26 cellular contexts compared by ENCODE assay signal in the genomic region with DNA sequence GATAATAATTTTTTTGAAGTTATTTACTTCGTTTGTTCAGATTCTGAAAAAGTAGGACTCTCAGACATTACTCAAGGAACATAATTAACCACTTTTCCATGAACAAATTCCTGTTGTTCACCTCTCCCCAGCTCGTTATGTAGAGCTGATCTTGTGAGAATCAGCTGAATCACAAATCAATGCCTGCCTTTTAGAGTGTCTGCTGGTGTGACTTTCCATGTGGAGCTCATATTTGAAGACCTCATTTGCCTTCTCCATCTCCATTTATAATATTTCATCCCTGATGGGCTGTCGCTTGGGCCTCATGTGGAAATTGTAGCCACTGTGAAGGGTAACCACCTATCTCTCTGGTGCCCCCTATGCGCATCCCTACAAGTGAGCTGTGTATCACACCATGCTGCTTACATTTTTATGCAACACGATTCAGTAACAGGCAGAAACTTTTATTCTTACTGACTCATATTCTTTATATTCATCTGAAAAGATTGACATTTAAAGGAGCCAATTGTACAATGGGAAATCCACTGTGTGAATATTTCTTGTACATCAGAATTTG.
DNase-seq lines count a peak whose midpoint lies in the region; ATAC-seq and TF ChIP-seq lines count a peak whose summit lies in the region.
"Had no signal": no experiment of that assay in that cellular context is flagged by ENCODE, and none has a peak within 500 bp of the region (broad histone marks: within the 10 kb centered on the region; RNA-seq: fewer than 3 reads in every experiment).

No MANE protein-coding gene starts in this region.

- H3K36me3 ChIP-seq in BE2C, result no peaks in the 10 kb centered on the region
- no peaks in the 10 kb centered on the region for H3K36me3 ChIP-seq in RWPE2 (ENCODE audit: low read depth)
- H3K36me3 ChIP-seq: ovary had no signal

- no peaks in the 10 kb centered on the region for H3K27me3 Mint-ChIP-seq in activated T-cell treated with anti-CD3 and anti-CD28 coated beads, Interleukin-2, amount 50 U/mL, for 24 hours
- H3K27me3 Mint-ChIP-seq: activated B cell treated with CpG ODN at 0.5 μM for 24 hours; activated CD8-positive, alpha-beta T cell treated with anti-CD3 and anti-CD28 coated beads for 36 hours had no signal

- no peak overlapping the region for H3K27ac Mint-ChIP-seq in activated T-cell treated with anti-CD3 and anti-CD28 coated beads, Interleukin-2, amount 50 U/mL, for 24 hours
- H3K27ac Mint-ChIP-seq: activated B cell treated with CpG ODN at 0.5 μM for 24 hours; activated CD8-positive, alpha-beta T cell treated with anti-CD3 and anti-CD28 coated beads for 36 hours; naive B cell had no signal

- DNase-seq in BE2C (peak; percentile 41), HCEC 1CT (peak; percentile 17), RWPE2 (ENCODE audit: low spot score) (no peak), epithelial cell of proximal tubule (ENCODE audit: low read depth) (no peak), NAMALWA (ENCODE audit: low spot score) (no peak), caudate nucleus (lab: John Stamatoyannopoulos, UW) (no peak), NCI-H2107 treated with DMSO at 0.1 percent for 48 hours (lab: John Stamatoyannopoulos, UW; ENCODE audit: unreplicated experiment) (no peak)
- no peak for DNase-seq in activated T-cell treated with anti-CD3 and anti-CD28 coated beads, Interleukin-2, amount 50 U/mL, for 24 hours
- DNase-seq: activated B cell treated with CpG ODN at 0.5 μM for 24 hours; activated CD8-positive, alpha-beta T cell treated with anti-CD3 and anti-CD28 coated beads for 36 hours; activated naive CD4-positive, alpha-beta T cell treated with anti-CD3 and anti-CD28 coated beads, Interleukin-2, amount 50 U/mL, for 16 hours; activated T-cell treated with anti-CD3 and anti-CD28 coated beads, Interleukin-2, amount 50 U/mL, for 48 hours; Calu3; foreskin keratinocyte; GOT3; hypothalamus; kidney; naive B cell; NCI-H1694; NCI-H446; ovary; SHP77 treated with DMSO at 0.1 percent for 48 hours; stimulated activated CD4-positive, alpha-beta T cell treated with anti-CD3 and anti-CD28 coated beads, Interleukin-1b, Interleukin-23, amount 100 ng/mL, for 48 hours; stimulated activated naive CD4-positive, alpha-beta T cell; T-helper 2 cell had no signal

- H3K9me3 ChIP-seq in BE2C (no peaks in the 10 kb centered on the region), RWPE2 (ENCODE audit: severe bottlenecking) (no peaks in the 10 kb centered on the region)
- H3K9me3 ChIP-seq: ovary, tibial nerve had no signal

- H3K4me3 ChIP-seq in BE2C (ENCODE audit: low read depth, low read length) (no peak overlapping the region), RWPE2 (ENCODE audit: severe bottlenecking) (no peak overlapping the region), epithelial cell of proximal tubule (ENCODE audit: low read depth, low read length) (no peak overlapping the region)
- H3K4me3 ChIP-seq: ovary, tibial nerve had no signal

- no peaks in the 10 kb centered on the region for H3K27me3 ChIP-seq in BE2C
- H3K27me3 ChIP-seq in RWPE2 (ENCODE audit: insufficient read depth, poor library complexity, severe bottlenecking), result no peaks in the 10 kb centered on the region
- H3K27me3 ChIP-seq: foreskin keratinocyte, ovary, tibial nerve had no signal

- no peaks in the 10 kb centered on the region for H3K4me1 ChIP-seq in BE2C
- H3K4me1 ChIP-seq in RWPE2 (ENCODE audit: insufficient read depth, poor library complexity, severe bottlenecking), result peaks cover 7% of the 10 kb centered on the region
- H3K4me1 ChIP-seq: foreskin keratinocyte, tibial nerve had no signal

- no peaks in the 10 kb centered on the region for H3K4me1 Mint-ChIP-seq in activated T-cell treated with anti-CD3 and anti-CD28 coated beads, Interleukin-2, amount 50 U/mL, for 24 hours (ENCODE audit: low read depth)
- H3K4me1 Mint-ChIP-seq: activated B cell treated with CpG ODN at 0.5 μM for 24 hours, naive B cell had no signal

- ATAC-seq in RWPE2 (ENCODE audit: low read depth), result no peak
- ATAC-seq: activated CD8-positive, alpha-beta T cell treated with anti-CD3 and anti-CD28 coated beads for 36 hours; foreskin keratinocyte had no signal

- no peak overlapping the region for H3K4me3 Mint-ChIP-seq in activated T-cell treated with anti-CD3 and anti-CD28 coated beads, Interleukin-2, amount 50 U/mL, for 24 hours
- H3K4me3 Mint-ChIP-seq: activated B cell treated with CpG ODN at 0.5 μM for 24 hours; activated CD8-positive, alpha-beta T cell treated with anti-CD3 and anti-CD28 coated beads for 36 hours; naive B cell had no signal

- TF ChIP-seq CTCF in BE2C (IDR thresholded peaks at IDR 0.05; ENCODE audit: low read depth, low read length) (peak; percentile 66), RWPE2 (IDR thresholded peaks at IDR 0.05; ENCODE audit: poor library complexity, severe bottlenecking) (peak; percentile 9), epithelial cell of proximal tubule (conservative IDR thresholded peaks at IDR 0.05; ENCODE audit: low read depth, low read length) (peak; percentile 9)

- no peaks in the 10 kb centered on the region for H3K36me3 Mint-ChIP-seq in activated T-cell treated with anti-CD3 and anti-CD28 coated beads, Interleukin-2, amount 50 U/mL, for 24 hours (ENCODE audit: low read depth)
- H3K36me3 Mint-ChIP-seq: naive B cell had no signal

- H3K27ac ChIP-seq in RWPE2 (ENCODE audit: poor library complexity, severe bottlenecking), result no peak overlapping the region
- no peak overlapping the region for H3K27ac ChIP-seq in caudate nucleus (ENCODE audit: low read depth, low read length)
- H3K27ac ChIP-seq: foreskin keratinocyte, ovary, tibial nerve had no signal

- H3K9me3 Mint-ChIP-seq in activated T-cell treated with anti-CD3 and anti-CD28 coated beads, Interleukin-2, amount 50 U/mL, for 24 hours, result no peaks in the 10 kb centered on the region
- H3K9me3 Mint-ChIP-seq: activated B cell treated with CpG ODN at 0.5 μM for 24 hours; activated CD8-positive, alpha-beta T cell treated with anti-CD3 and anti-CD28 coated beads for 36 hours; naive B cell had no signal

Comparison
In these comparisons a context has a peak if more than half of its experiments do, and no peak if none do; other contexts are left out.
1. DNase-seq: peak in BE2C (single experiment) and HCEC 1CT (single experiment); none in RWPE2 (single experiment), epithelial cell of proximal tubule (single experiment), NAMALWA (single experiment), activated T-cell treated with anti-CD3 and anti-CD28 coated beads, Interleukin-2, amount 50 U/mL, for 24 hours (single experiment), caudate nucleus (0 of 61) and NCI-H2107 treated with DMSO at 0.1 percent for 48 hours (single experiment).
2. CTCF ChIP-seq: peak in every context shown above with its lines; median percentile 66 in BE2C; 9 in RWPE2; 9 in epithelial cell of proximal tubule.